17 cellular contexts compared by ENCODE assay signal in genomic region chr15:64251658-64252057, GRCh38.
"Had no signal": no experiment of that assay in that cellular context is flagged by ENCODE, and none has a peak within 500 bp of the region (broad histone marks: within the 10 kb centered on the region; RNA-seq: fewer than 3 reads in every experiment).

No MANE protein-coding gene starts in this region.

- H3K4me1 ChIP-seq: breast epithelium had no signal

- DNase-seq: activated CD4-positive, alpha-beta T cell treated with anti-CD3 and anti-CD28 coated beads for 4 hours; activated CD4-positive, alpha-beta T cell treated with anti-CD3 and anti-CD28 coated beads, Interleukin-2, amount 50 U/mL, for 4 hours; activated effector memory CD4-positive, alpha-beta T cell treated with anti-CD3 and anti-CD28 coated beads, Interleukin-2, amount 50 U/mL, for 16 hours; activated naive CD4-positive, alpha-beta T cell treated with anti-CD3 and anti-CD28 coated beads, Interleukin-2, amount 10 ng/mL, durations not matched to agents 7 days and 5 days; activated naive CD8-positive, alpha-beta T cell treated with anti-CD3 and anti-CD28 coated beads, Interleukin-2, amount 10 ng/mL, durations not matched to agents 7 days and 5 days; effector CD8-positive, alpha-beta T cell; gastrocnemius medialis; glutamatergic neuron; left ventricle myocardium superior; naive thymus-derived CD8-positive, alpha-beta T cell; nucleus accumbens; right cardiac atrium; spleen; stimulated activated naive CD4-positive, alpha-beta T cell had no signal

- ATAC-seq: gastrocnemius medialis, left ventricle myocardium superior, right cardiac atrium had no signal

- H3K36me3 ChIP-seq: breast epithelium had no signal

- H3K27ac ChIP-seq: breast epithelium, gastrocnemius medialis, spleen, tibial nerve had no signal

- H3K4me3 ChIP-seq: breast epithelium, gastrocnemius medialis, spleen, tibial nerve had no signal

- H3K27ac Mint-ChIP-seq: activated naive CD4-positive, alpha-beta T cell treated with anti-CD3 and anti-CD28 coated beads, Interleukin-2, amount 10 ng/mL, durations not matched to agents 7 days and 5 days; activated naive CD8-positive, alpha-beta T cell treated with anti-CD3 and anti-CD28 coated beads, Interleukin-2, amount 10 ng/mL, durations not matched to agents 7 days and 5 days had no signal

- H3K9me3 ChIP-seq: breast epithelium, gastrocnemius medialis, tibial nerve had no signal

- H3K4me3 Mint-ChIP-seq: activated naive CD4-positive, alpha-beta T cell treated with anti-CD3 and anti-CD28 coated beads, Interleukin-2, amount 10 ng/mL, durations not matched to agents 7 days and 5 days; activated naive CD8-positive, alpha-beta T cell treated with anti-CD3 and anti-CD28 coated beads, Interleukin-2, amount 10 ng/mL, durations not matched to agents 7 days and 5 days; naive thymus-derived CD8-positive, alpha-beta T cell; neural crest cell had no signal

- H3K27me3 ChIP-seq: breast epithelium, gastrocnemius medialis, spleen, tibial nerve had no signal

- H3K9me3 Mint-ChIP-seq: activated naive CD4-positive, alpha-beta T cell treated with anti-CD3 and anti-CD28 coated beads, Interleukin-2, amount 10 ng/mL, durations not matched to agents 7 days and 5 days; activated naive CD8-positive, alpha-beta T cell treated with anti-CD3 and anti-CD28 coated beads, Interleukin-2, amount 10 ng/mL, durations not matched to agents 7 days and 5 days; naive thymus-derived CD8-positive, alpha-beta T cell; neural crest cell had no signal

- H3K27me3 Mint-ChIP-seq: activated naive CD4-positive, alpha-beta T cell treated with anti-CD3 and anti-CD28 coated beads, Interleukin-2, amount 10 ng/mL, durations not matched to agents 7 days and 5 days; activated naive CD8-positive, alpha-beta T cell treated with anti-CD3 and anti-CD28 coated beads, Interleukin-2, amount 10 ng/mL, durations not matched to agents 7 days and 5 days; naive thymus-derived CD8-positive, alpha-beta T cell had no signal
